20 cellular contexts compared by ENCODE assay signal in genomic region chr7:77320161-77320560, GRCh38.
DNase-seq lines count a peak whose midpoint lies in the region; ATAC-seq lines count a peak whose summit lies in the region.
"Had no signal": no experiment of that assay in that cellular context is flagged by ENCODE, and none has a peak within 500 bp of the region (broad histone marks: within the 10 kb centered on the region; RNA-seq: fewer than 3 reads in every experiment).

No MANE protein-coding gene starts in this region.

- ATAC-seq in stimulated activated effector memory CD8-positive, alpha-beta T cell treated with anti-CD3 and anti-CD28 coated beads, Interleukin-12 subunit alpha, Interleukin-12 subunit beta, amount 100 ng/mL, for 72 hours, result no peak
- ATAC-seq: CD8-positive, alpha-beta T cell; GM12878; HCT116 had no signal

- H3K4me1 Mint-ChIP-seq in stimulated activated effector memory CD8-positive, alpha-beta T cell treated with anti-CD3 and anti-CD28 coated beads, Interleukin-12 subunit alpha, Interleukin-12 subunit beta, amount 100 ng/mL, for 72 hours, result peaks cover 5% of the 10 kb centered on the region

- peak overlapping the region; percentile 23 for H3K27ac Mint-ChIP-seq in stimulated activated effector memory CD8-positive, alpha-beta T cell treated with anti-CD3 and anti-CD28 coated beads, Interleukin-12 subunit alpha, Interleukin-12 subunit beta, amount 100 ng/mL, for 72 hours

- H3K4me3 Mint-ChIP-seq in stimulated activated effector memory CD8-positive, alpha-beta T cell treated with anti-CD3 and anti-CD28 coated beads, Interleukin-12 subunit alpha, Interleukin-12 subunit beta, amount 100 ng/mL, for 72 hours, result no peak overlapping the region
- H3K4me3 Mint-ChIP-seq: CD8-positive, alpha-beta T cell had no signal

- DNase-seq in DMS 273 (lab: John Stamatoyannopoulos, UW; ENCODE audit: unreplicated experiment), result peak; percentile 35
- DNase-seq in DMS 273 treated with DMSO at 0.1 percent for 48 hours (lab: John Stamatoyannopoulos, UW), result no peak
- DNase-seq in NCI-H82 treated with DMSO at 0.1 percent for 48 hours (lab: John Stamatoyannopoulos, UW; ENCODE audit: unreplicated experiment), result peak; percentile 47
- peak; percentile 71 for DNase-seq in foreskin melanocyte
- no peak for DNase-seq in stimulated activated effector memory CD8-positive, alpha-beta T cell treated with anti-CD3 and anti-CD28 coated beads, Interleukin-12 subunit alpha, Interleukin-12 subunit beta, amount 100 ng/mL, for 72 hours (ENCODE audit: low spot score in 2 of 2)
- no peak for DNase-seq in cortex of kidney (lab: John Stamatoyannopoulos, UW)
- DNase-seq in AG20443 (ENCODE audit: low spot score), result no peak
- no peak for DNase-seq in superior temporal gyrus (ENCODE audit: extremely low spot score)
- DNase-seq: CD8-positive, alpha-beta T cell; DND-41; GDM1; GM23248; KBM-7; NCI-H1417 treated with DMSO at 0.1 percent for 48 hours; NCI-H1930; NCI-H2171 treated with DMSO at 0.1 percent for 48 hours; NCI-H774; SHP77 treated with DMSO at 0.1 percent for 48 hours had no signal

- H3K36me3 Mint-ChIP-seq in stimulated activated effector memory CD8-positive, alpha-beta T cell treated with anti-CD3 and anti-CD28 coated beads, Interleukin-12 subunit alpha, Interleukin-12 subunit beta, amount 100 ng/mL, for 72 hours, result peaks cover 6% of the 10 kb centered on the region

- H3K9me3 Mint-ChIP-seq in stimulated activated effector memory CD8-positive, alpha-beta T cell treated with anti-CD3 and anti-CD28 coated beads, Interleukin-12 subunit alpha, Interleukin-12 subunit beta, amount 100 ng/mL, for 72 hours, result no peaks in the 10 kb centered on the region
- H3K9me3 Mint-ChIP-seq: CD8-positive, alpha-beta T cell had no signal

Comparison
In these comparisons a context has a peak if more than half of its experiments do, and no peak if none do; other contexts are left out.
1. DNase-seq: peak in DMS 273 (single experiment), NCI-H82 treated with DMSO at 0.1 percent for 48 hours (single experiment) and foreskin melanocyte (single experiment); none in DMS 273 treated with DMSO at 0.1 percent for 48 hours (single experiment), stimulated activated effector memory CD8-positive, alpha-beta T cell treated with anti-CD3 and anti-CD28 coated beads, Interleukin-12 subunit alpha, Interleukin-12 subunit beta, amount 100 ng/mL, for 72 hours (0 of 2), cortex of kidney (single experiment), AG20443 (single experiment) and superior temporal gyrus (single experiment).